ENCODE assay signal across 19 cellular contexts in the genomic region with DNA sequence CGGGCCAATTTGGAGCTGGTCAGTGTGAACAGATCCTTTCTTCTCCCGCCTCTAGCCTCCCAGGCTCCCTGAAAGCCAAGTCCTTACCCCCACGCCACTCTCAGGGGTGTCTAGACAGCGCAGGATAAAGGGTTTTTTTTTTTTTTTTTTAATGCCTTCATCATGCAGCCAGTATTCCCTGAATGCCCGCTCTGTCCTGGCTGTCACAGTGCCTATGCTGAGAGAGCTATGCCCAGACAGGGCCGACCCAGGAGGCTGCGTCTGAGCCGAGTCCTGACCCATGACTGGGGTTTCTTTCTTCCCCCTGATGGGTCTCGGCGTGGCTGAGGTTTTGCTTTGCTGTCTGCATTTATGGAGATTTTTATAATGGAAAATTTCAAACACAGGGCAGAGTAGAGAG. TPM values are rescaled to one million over a fixed set of nuclear protein-coding genes. Genes with fewer than 3 reads are reported as not detected.
A peak's percentile ranks its signal among the peaks of the same experiment; 100 is the strongest.
DNase-seq lines count a peak whose midpoint lies in the region; ATAC-seq and TF ChIP-seq lines count a peak whose summit lies in the region.
"Had no signal": no experiment of that assay in that cellular context is flagged by ENCODE, and none has a peak within 500 bp of the region (broad histone marks: within the 10 kb centered on the region; RNA-seq: fewer than 3 reads in every experiment).

No MANE protein-coding gene starts in this region.

- peaks cover 1% of the 10 kb centered on the region for H3K36me3 Mint-ChIP-seq in central memory CD8-positive, alpha-beta T cell (ENCODE audit: insufficient read depth)
- H3K36me3 Mint-ChIP-seq: CD14-positive monocyte had no signal

- H3K27ac ChIP-seq in osteoblast (ENCODE audit: low read depth, low read length) (no peak overlapping the region), transverse colon (peak overlapping the region in 3 of 4 donors; percentile 0 to 64 (median 13)), Peyer's patch (no peak overlapping the region)

- H3K36me3 ChIP-seq in osteoblast (ENCODE audit: insufficient read depth, low read length) (peaks cover 5% of the 10 kb centered on the region), transverse colon (no peaks in the 10 kb centered on the region), Peyer's patch (no peaks in the 10 kb centered on the region)

- no peak for TF ChIP-seq POLR2A in transverse colon (IDR thresholded peaks at IDR 0.05)
- no peak for TF ChIP-seq POLR2A in Peyer's patch (IDR thresholded peaks at IDR 0.05)

- ATAC-seq in central memory CD8-positive, alpha-beta T cell (replicated peaks; ENCODE audit: extremely low read depth, poor library complexity, severe bottlenecking): no peak
- ATAC-seq: GM12878, GM23338, HepG2 had no signal

- DNase-seq in central memory CD8-positive, alpha-beta T cell (ENCODE audit: low spot score in 2 of 2): no peak
- peak in 33 of 42 donors; percentile 30 to 81 (median 62) for DNase-seq in head of caudate nucleus
- DNase-seq in osteoblast (ENCODE audit: insufficient read length, low spot score, missing footprints): peak; percentile 25
- DNase-seq in transverse colon: no peak
- DNase-seq in Peyer's patch: no peak
- no peak for DNase-seq in NCI-H82 (lab: John Stamatoyannopoulos, UW)
- DNase-seq in NCI-H1436 (lab: John Stamatoyannopoulos, UW): no peak
- no peak for DNase-seq in inferior parietal cortex (ENCODE audit: extremely low spot score)
- DNase-seq: DMS 273 treated with DMSO at 0.1 percent for 48 hours, GDM1, KG1, NCI-H1048, NCI-H2081 treated with DMSO at 0.1 percent for 48 hours, NCI-H510A, Right ventricle myocardium superior had no signal

- H3K9me3 ChIP-seq in osteoblast (ENCODE audit: low read depth, low read length) (no peaks in the 10 kb centered on the region), transverse colon (no peaks in the 10 kb centered on the region), Peyer's patch (no peaks in the 10 kb centered on the region)

- TF ChIP-seq EP300 in transverse colon (IDR thresholded peaks at IDR 0.05; ENCODE audit: low read depth): no peak

- in situ Hi-C loops in transverse colon (cut with MboI; ENCODE audit: low pct_ligation_motif_present in 1 of 4, low pct_unique_long_range_greater_than_20kb in 1 of 4, low sequenced_read_pairs in 3 of 4): no loop called here

- H4K20me1 ChIP-seq in osteoblast (ENCODE audit: insufficient read depth, low read length): peaks cover 78% of the 10 kb centered on the region

- H2AFZ ChIP-seq in osteoblast (ENCODE audit: low read length): no peak overlapping the region
- H2AFZ ChIP-seq: GM23338 had no signal

- no peak for TF ChIP-seq CTCF in osteoblast (IDR thresholded peaks at IDR 0.05; ENCODE audit: extremely low read depth, low read depth, low read length)
- TF ChIP-seq CTCF in transverse colon (IDR thresholded peaks at IDR 0.05): no peak
- no peak for TF ChIP-seq CTCF in Peyer's patch (IDR thresholded peaks at IDR 0.05)

- peaks cover 11% of the 10 kb centered on the region for H3K4me1 ChIP-seq in osteoblast (ENCODE audit: insufficient read depth, low read length)
- peaks cover 0 to 31% (median 11%) of the 10 kb centered on the region in 4 donors for H3K4me1 ChIP-seq in transverse colon
- peaks cover 0 to 11% (median 2%) of the 10 kb centered on the region in 4 donors for H3K4me1 ChIP-seq in Peyer's patch

- no peak overlapping the region for H3K4me3 ChIP-seq in osteoblast (ENCODE audit: insufficient read depth, low read length)
- H3K4me3 ChIP-seq in transverse colon: no peak overlapping the region
- no peak overlapping the region for H3K4me3 ChIP-seq in Peyer's patch
- H3K4me3 ChIP-seq: GM12878, GM23338 had no signal

- 83 to 87% methylated on average over 2 to 10 of the region's 10 CpGs for WGBS in transverse colon (ENCODE audit: low coverage in 1 of 2), 2 donors

- H3K27me3 ChIP-seq in osteoblast (ENCODE audit: insufficient read depth, low read length): no peaks in the 10 kb centered on the region
- no peaks in the 10 kb centered on the region for H3K27me3 ChIP-seq in transverse colon
- H3K27me3 ChIP-seq in Peyer's patch: no peaks in the 10 kb centered on the region

- intact Hi-C loops in head of caudate nucleus (cut with DNase I): no loop called here
- intact Hi-C loops in transverse colon (cut with DNase I; ENCODE audit: low total_unique reads): no loop called here

- H3K79me2 ChIP-seq in osteoblast (ENCODE audit: insufficient read depth, low read length): peaks cover 94% of the 10 kb centered on the region

- no peaks in the 10 kb centered on the region for H3K27me3 Mint-ChIP-seq in central memory CD8-positive, alpha-beta T cell

- peaks cover 14% of the 10 kb centered on the region for H3K4me1 Mint-ChIP-seq in central memory CD8-positive, alpha-beta T cell
- H3K4me1 Mint-ChIP-seq: CD14-positive monocyte, GM23338 had no signal

- no peak overlapping the region for H3K4me2 ChIP-seq in osteoblast (ENCODE audit: insufficient read depth, low read length)
- H3K4me2 ChIP-seq: GM23338 had no signal

- H3K27ac Mint-ChIP-seq in central memory CD8-positive, alpha-beta T cell (ENCODE audit: low read depth): peak overlapping the region; percentile 11
- H3K27ac Mint-ChIP-seq: CD14-positive monocyte, GM23338 had no signal

- no peak overlapping the region for H3K4me3 Mint-ChIP-seq in central memory CD8-positive, alpha-beta T cell
- H3K4me3 Mint-ChIP-seq: CD14-positive monocyte, GM23338 had no signal

- H3K9me3 Mint-ChIP-seq in central memory CD8-positive, alpha-beta T cell: no peaks in the 10 kb centered on the region
- H3K9me3 Mint-ChIP-seq: CD14-positive monocyte, GM23338 had no signal

RNA-seq across cellular contexts. Expression of a gene that starts 18.3 kb away (rescaled TPM):
- total RNA-seq in osteoblast (14.7 and 23.2 TPM in 2 replicates), transverse colon (10 to 100 TPM; 40.0 to 82.1 (median 52.6) TPM), Peyer's patch (100 to 1,000 TPM in 2 of 4 donors, 10 to 100 TPM in 2; 69.3 to 168 (median 94.1) TPM)

Comparison
In these comparisons a context has a peak if more than half of its experiments do, and no peak if none do; other contexts are left out.
1. DNase-seq: peak in head of caudate nucleus (33 of 42) and osteoblast (single experiment); none in central memory CD8-positive, alpha-beta T cell (0 of 2), transverse colon (single experiment), Peyer's patch (0 of 3), NCI-H82 (single experiment), NCI-H1436 (single experiment) and inferior parietal cortex (single experiment).
2. H3K27ac ChIP-seq: peak in transverse colon (3 of 4); none in osteoblast (single experiment) and Peyer's patch (0 of 4).